ENCODE assay signal across 11 cellular contexts in genomic region chr1:37932759-37933158, GRCh38. TPM values are rescaled to one million over a fixed set of nuclear protein-coding genes. Genes with fewer than 3 reads are reported as not detected.
DNase-seq lines count a peak whose midpoint lies in the region; ATAC-seq and TF ChIP-seq lines count a peak whose summit lies in the region.
"Had no signal": no experiment of that assay in that cellular context is flagged by ENCODE, and none has a peak within 500 bp of the region (broad histone marks: within the 10 kb centered on the region; RNA-seq: fewer than 3 reads in every experiment).

No MANE protein-coding gene starts in this region.

- H3F3A ChIP-seq in PC-9 (ENCODE audit: insufficient read depth, low read depth): peaks cover 36% of the 10 kb centered on the region

- TF ChIP-seq CTCF in PC-9 (conservative IDR thresholded peaks at IDR 0.05) (no peak), endodermal cell (conservative IDR thresholded peaks at IDR 0.05) (no peak), upper lobe of right lung (IDR thresholded peaks at IDR 0.05) (no peak)

- ATAC-seq in sciatic nerve (peak; percentile 3), upper lobe of right lung (no peak)

- H3K4me3 ChIP-seq in PC-9 (peak overlapping the region; percentile 78; the same call in 1 of the 2 replicates), endodermal cell (ENCODE audit: low read length) (no peak overlapping the region), upper lobe of right lung (no peak overlapping the region)

- no peaks in the 10 kb centered on the region for H3K9me3 Mint-ChIP-seq in T-helper 2 cell treated with Interferon-gamma antibody and Interleukin-4, amounts not matched to agents 5 μg/mL and 100 μg/mL, for 36 hours
- no peaks in the 10 kb centered on the region for H3K9me3 Mint-ChIP-seq in endodermal cell

- peaks cover 38% of the 10 kb centered on the region for H3K4me1 ChIP-seq in PC-9 (replicated peaks; ENCODE audit: insufficient read depth)
- H3K4me1 ChIP-seq in endodermal cell (ENCODE audit: control insufficient read depth, insufficient read depth, low read length): no peaks in the 10 kb centered on the region
- peaks cover 4% of the 10 kb centered on the region for H3K4me1 ChIP-seq in upper lobe of right lung

- no peak overlapping the region for H3K9ac ChIP-seq in endodermal cell (ENCODE audit: extremely low read depth, low read length, poor library complexity, severe bottlenecking)

- peaks cover 12% of the 10 kb centered on the region for H3K4me1 Mint-ChIP-seq in T-helper 2 cell treated with Interferon-gamma antibody and Interleukin-4, amounts not matched to agents 5 μg/mL and 100 μg/mL, for 36 hours (ENCODE audit: low read depth)
- peaks cover 14% of the 10 kb centered on the region for H3K4me1 Mint-ChIP-seq in endodermal cell

- peaks cover 35% of the 10 kb centered on the region for H3K79me2 ChIP-seq in PC-9 (ENCODE audit: low read depth)

- 97 to 100% methylated on average over 2 to 4 of the region's 4 CpGs for WGBS in endodermal cell (ENCODE audit: insufficient coverage in 1 of 2, insufficient read length in 1 of 2), 2 experiments

- no TSS peak for BruUV-seq in PC-9 (replicated peaks; lab: Mats Ljungman, UMichigan)

- POLR2A ChIA-PET in PC-9 (lab: Charles Lee; ENCODE audit: unreplicated experiment): interaction anchor here (0.6 kb wide), 1 partner anchor 18 kb away, joined by 5 read pairs; no protein-coding TSS in a partner anchor

- H2AFZ ChIP-seq in PC-9: peak overlapping the region; percentile 77

- H3K4me2 ChIP-seq in PC-9: peak overlapping the region; percentile 86

- CTCF ChIA-PET in PC-9 (lab: Charles Lee): interaction anchor here (0.6 kb wide), 1 partner anchor 240 kb away, joined by 5 read pairs; no protein-coding TSS in a partner anchor

- H3K27ac Mint-ChIP-seq in T-helper 2 cell treated with Interferon-gamma antibody and Interleukin-4, amounts not matched to agents 5 μg/mL and 100 μg/mL, for 36 hours: no peak overlapping the region
- H3K27ac Mint-ChIP-seq in endodermal cell: no peak overlapping the region

- H3K27ac ChIP-seq in PC-9 (peak overlapping the region; percentile 28), endodermal cell (ENCODE audit: low read depth, low read length) (no peak overlapping the region), upper lobe of right lung (no peak overlapping the region)

- no peaks in the 10 kb centered on the region; the same call in 1 of the 2 replicates for H4K20me1 ChIP-seq in PC-9 (ENCODE audit: insufficient read depth)

- no peaks in the 10 kb centered on the region for H3K9me3 ChIP-seq in PC-9 (ENCODE audit: insufficient read depth, low read depth)
- no peaks in the 10 kb centered on the region for H3K9me3 ChIP-seq in endodermal cell (ENCODE audit: control insufficient read depth, low read length)
- H3K9me3 ChIP-seq in upper lobe of right lung: no peaks in the 10 kb centered on the region
- H3K9me3 ChIP-seq: colonic mucosa had no signal

- H3K36me3 Mint-ChIP-seq in T-helper 2 cell treated with Interferon-gamma antibody and Interleukin-4, amounts not matched to agents 5 μg/mL and 100 μg/mL, for 36 hours (ENCODE audit: low read depth): peaks cover 16% of the 10 kb centered on the region
- peaks cover 5% of the 10 kb centered on the region for H3K36me3 Mint-ChIP-seq in endodermal cell (ENCODE audit: low read depth)

- no peak for DNase-seq in T-helper 2 cell treated with Interferon-gamma antibody and Interleukin-4, amounts not matched to agents 5 μg/mL and 100 μg/mL, for 36 hours (ENCODE audit: low spot score)
- DNase-seq in T-helper 2 cell (no peak), PC-9 (peak in 1 of 2 experiments; percentile 80), endodermal cell (no peak), sciatic nerve (ENCODE audit: low spot score) (no peak), occipital lobe (lab: John Stamatoyannopoulos, UW) (no peak), NCI-H2107 (lab: John Stamatoyannopoulos, UW) (no peak), upper lobe of right lung (no peak)
- DNase-seq: C1 segment of cervical spinal cord, colonic mucosa, NCI-H1930 had no signal

- peak overlapping the region; percentile 51 for H3K4me3 Mint-ChIP-seq in T-helper 2 cell treated with Interferon-gamma antibody and Interleukin-4, amounts not matched to agents 5 μg/mL and 100 μg/mL, for 36 hours
- H3K4me3 Mint-ChIP-seq in endodermal cell: peak overlapping the region; percentile 85

- H3K9me2 ChIP-seq in PC-9 (ENCODE audit: insufficient read depth): no peaks in the 10 kb centered on the region

- H3K27me3 Mint-ChIP-seq in T-helper 2 cell treated with Interferon-gamma antibody and Interleukin-4, amounts not matched to agents 5 μg/mL and 100 μg/mL, for 36 hours (ENCODE audit: low read depth): no peaks in the 10 kb centered on the region
- H3K27me3 Mint-ChIP-seq in endodermal cell (ENCODE audit: insufficient read depth): no peaks in the 10 kb centered on the region

- H3K36me3 ChIP-seq in PC-9 (ENCODE audit: low read depth) (no peaks in the 10 kb centered on the region; the same call in 1 of the 2 replicates), endodermal cell (ENCODE audit: control insufficient read depth, insufficient read depth, low read length) (no peaks in the 10 kb centered on the region), upper lobe of right lung (peaks cover 31% of the 10 kb centered on the region)
- H3K36me3 ChIP-seq: colonic mucosa had no signal

- intact Hi-C loops in PC-9 (cut with micrococcal nuclease; ENCODE audit: unreplicated experiment): loop anchor here (5.0 kb wide), 1 partner anchor 40 kb away; no protein-coding TSS in a partner anchor
- intact Hi-C loops in sciatic nerve (cut with DNase I): no loop called here
- intact Hi-C loops in upper lobe of right lung (cut with DNase I): no loop called here

- H3K27me3 ChIP-seq in PC-9 (ENCODE audit: insufficient read depth, low read depth) (no peaks in the 10 kb centered on the region), endodermal cell (ENCODE audit: control insufficient read depth, insufficient read depth, low read length, poor library complexity, severe bottlenecking) (no peaks in the 10 kb centered on the region), upper lobe of right lung (no peaks in the 10 kb centered on the region)
- H3K27me3 ChIP-seq: colonic mucosa had no signal

RNA-seq across cellular contexts. Expression of gene INPP5B, which starts 14.1 kb away (rescaled TPM):
- total RNA-seq in PC-9 (2021): 26.7 and 28.1 TPM in 2 replicates
- total RNA-seq in endodermal cell: 10 to 100 TPM; 19.9 to 21.4 TPM
- 15.5 TPM for polyA plus RNA-seq in endodermal cell (2013, experiment 1 of 2)
- polyA plus RNA-seq in endodermal cell (2013, experiment 2 of 2): 14.5 TPM
- 44.4 TPM for total RNA-seq in sciatic nerve
- 16.7 TPM for total RNA-seq in occipital lobe
- total RNA-seq in upper lobe of right lung: 44.8 TPM

RNA-seq across cellular contexts. Expression of gene SF3A3, which starts 57.1 kb away (rescaled TPM):
- total RNA-seq in PC-9 (2021) (82.6 and 99.1 TPM in 2 replicates), endodermal cell (10 to 100 TPM; 89.3 to 97.0 TPM), sciatic nerve (47.9 TPM), occipital lobe (53.5 TPM), upper lobe of right lung (48.7 TPM)
- polyA plus RNA-seq in endodermal cell (2013, experiment 1 of 2): 86.4 TPM
- 84.4 TPM for polyA plus RNA-seq in endodermal cell (2013, experiment 2 of 2)
